Comparison of ENCODE assay signal across 11 cellular contexts in the genomic region with DNA sequence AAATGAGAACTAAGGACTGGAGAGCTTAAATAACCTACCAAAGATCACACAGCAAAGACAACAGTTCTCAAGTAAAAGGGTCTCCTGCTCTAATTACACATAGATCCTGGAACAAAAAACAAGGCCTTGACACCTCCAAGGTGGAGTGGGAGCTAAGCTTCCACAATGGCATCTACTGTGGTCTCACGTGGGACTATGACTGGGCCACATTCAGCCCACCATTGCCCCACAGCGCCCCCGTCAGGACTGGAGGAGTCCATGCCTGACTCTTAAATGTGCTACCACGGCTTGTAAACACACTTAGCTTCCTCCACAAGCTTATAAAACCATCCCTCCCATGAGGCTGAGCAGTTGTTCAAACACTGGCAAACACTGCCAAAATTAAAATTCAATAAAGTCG.
DNase-seq lines count a peak whose midpoint lies in the region; ATAC-seq, FAIRE-seq and TF ChIP-seq lines count a peak whose summit lies in the region.
"Had no signal": no experiment of that assay in that cellular context is flagged by ENCODE, and none has a peak within 500 bp of the region (broad histone marks: within the 10 kb centered on the region; RNA-seq: fewer than 3 reads in every experiment).

No MANE protein-coding gene starts in this region.

- no peak for TF ChIP-seq CTCF in Calu3 (IDR thresholded peaks at IDR 0.05; ENCODE audit: unreplicated experiment)
- TF ChIP-seq CTCF in mucosa of descending colon (IDR thresholded peaks at IDR 0.05): no peak

- no peak overlapping the region for H3K4me3 ChIP-seq in mucosa of descending colon

- no peak overlapping the region for H3K27ac Mint-ChIP-seq in Calu3 (ENCODE audit: unreplicated experiment)

- no peaks in the 10 kb centered on the region for H3K9me3 ChIP-seq in mucosa of descending colon

- H3K9me3 Mint-ChIP-seq in Calu3 (ENCODE audit: low read depth, unreplicated experiment): no peaks in the 10 kb centered on the region

- H3K4me3 Mint-ChIP-seq in Calu3 (ENCODE audit: low read depth, unreplicated experiment): no peak overlapping the region

- peaks cover 28% of the 10 kb centered on the region for H3K27me3 Mint-ChIP-seq in Calu3 (ENCODE audit: unreplicated experiment)

- intact Hi-C loops in Calu3 (cut with micrococcal nuclease; ENCODE audit: unreplicated experiment) (no loop called here), mucosa of descending colon (cut with DNase I, micrococcal nuclease) (no loop called here)

- no peak for TF ChIP-seq POLR2A in H54 (IDR thresholded peaks at IDR 0.05; ENCODE audit: low read depth, low read length)

- no peaks in the 10 kb centered on the region for H3K36me3 Mint-ChIP-seq in Calu3 (ENCODE audit: insufficient read depth, unreplicated experiment)

- ATAC-seq in mucosa of descending colon: peak; percentile 27
- ATAC-seq in HG03280 (IDR thresholded peaks at IDR 0.05; ENCODE audit: unreplicated experiment): no peak
- ATAC-seq in GM21447 (IDR thresholded peaks at IDR 0.05; ENCODE audit: unreplicated experiment): no peak

- no TSS peak for BruUV-seq in Calu3 (replicated peaks; lab: Mats Ljungman, UMichigan)

- CTCF ChIA-PET in Calu3 (lab: Charles Lee): no interaction called here

- FAIRE-seq in H54 (lab: Jason Lieb, UNC): no peak
- FAIRE-seq: small intestine had no signal

- H3K36me3 ChIP-seq in mucosa of descending colon (ENCODE audit: low read depth): no peaks in the 10 kb centered on the region

- H3K4me1 ChIP-seq in mucosa of descending colon (ENCODE audit: low read depth): no peaks in the 10 kb centered on the region

- peaks cover 13% of the 10 kb centered on the region for H3K4me1 Mint-ChIP-seq in Calu3 (ENCODE audit: low read depth, unreplicated experiment)

- DNase-seq in Calu3 (peak; percentile 21), H54 (ENCODE audit: insufficient read length, low spot score) (peak; percentile 13), SW480 (ENCODE audit: low spot score) (peak; percentile 14), mucosa of descending colon (no peak), GM03348 (ENCODE audit: low spot score) (no peak), 8988T (no peak)
- DNase-seq: GF-D8, IMR-90, small intestine had no signal

Comparison
In these comparisons a context has a peak if more than half of its experiments do, and no peak if none do; other contexts are left out.
1. DNase-seq: peak in Calu3 (single experiment), H54 (single experiment) and SW480 (single experiment); none in mucosa of descending colon (0 of 3), GM03348 (single experiment) and 8988T (single experiment).